8 cellular contexts compared by ENCODE assay signal in the genomic region with DNA sequence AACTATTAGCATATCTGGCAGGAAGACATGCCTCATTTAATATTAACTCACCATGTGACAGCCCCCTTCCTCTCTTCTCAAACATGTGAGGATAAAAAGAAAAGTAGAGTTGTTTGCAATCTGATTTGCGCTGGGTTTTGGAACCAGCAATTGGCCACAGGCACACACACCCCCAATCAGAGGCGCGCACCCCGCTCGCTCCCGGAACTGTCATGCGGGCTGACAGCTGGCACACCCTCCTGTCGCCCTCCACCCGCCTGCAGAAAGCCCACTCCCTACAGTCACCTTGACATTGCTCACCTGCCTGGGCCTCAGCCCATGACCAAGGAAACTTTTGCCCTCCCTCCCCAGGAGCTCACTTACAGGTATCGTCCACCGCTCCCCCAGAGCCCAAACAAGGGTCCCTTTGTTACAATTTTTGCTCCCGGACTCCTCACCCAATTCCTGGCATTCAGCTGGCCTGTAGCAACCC. TPM values are rescaled to one million over a fixed set of nuclear protein-coding genes. Genes with fewer than 3 reads are reported as not detected.
DNase-seq lines count a peak whose midpoint lies in the region; ATAC-seq and TF ChIP-seq lines count a peak whose summit lies in the region.

No MANE protein-coding gene starts in this region.

- CTCF ChIA-PET in CD4-positive, alpha-beta memory T cell (lab: Charles Lee; ENCODE audit: partially characterized antibody) = no interaction called here

- peaks cover 26 to 30% of the 10 kb centered on the region in 2 donors for H3K27me3 Mint-ChIP-seq in CD4-positive, alpha-beta memory T cell
- peaks cover 55% of the 10 kb centered on the region for H3K27me3 Mint-ChIP-seq in activated T-helper 2 cell treated with anti-CD3 and anti-CD28 coated beads, Interferon-gamma antibody, Interleukin-2, Interleukin-4, amounts not matched to agents 10 μg/mL and 5 μg/mL and 100 μg/mL, durations not matched to agents 14 hours and 24 hours and 36 hours (ENCODE audit: low read depth)
- no peaks in the 10 kb centered on the region for H3K27me3 Mint-ChIP-seq in progenitor cell of endocrine pancreas

- H3K36me3 ChIP-seq in CD4-positive, alpha-beta memory T cell (ENCODE audit: insufficient read depth, low read length) = no peaks in the 10 kb centered on the region
- H3K36me3 ChIP-seq in MG63 = no peaks in the 10 kb centered on the region
- no peaks in the 10 kb centered on the region for H3K36me3 ChIP-seq in right atrium auricular region

- ATAC-seq in HG02759 (IDR thresholded peaks at IDR 0.05; ENCODE audit: unreplicated experiment) (no peak), GM19023 (IDR thresholded peaks at IDR 0.05; ENCODE audit: unreplicated experiment) (no peak)

- peak overlapping the region; percentile 40 to 83 (median 71) for H3K4me3 Mint-ChIP-seq in CD4-positive, alpha-beta memory T cell
- H3K4me3 Mint-ChIP-seq in activated T-helper 2 cell treated with anti-CD3 and anti-CD28 coated beads, Interferon-gamma antibody, Interleukin-2, Interleukin-4, amounts not matched to agents 10 μg/mL and 5 μg/mL and 100 μg/mL, durations not matched to agents 14 hours and 24 hours and 36 hours (ENCODE audit: low read depth) = peak overlapping the region; percentile 22
- peak overlapping the region; percentile 94 for H3K4me3 Mint-ChIP-seq in progenitor cell of endocrine pancreas (ENCODE audit: low read depth)

- POLR2A ChIA-PET in CD4-positive, alpha-beta memory T cell (lab: Charles Lee; ENCODE audit: partially characterized antibody) = no interaction called here

- no peaks in the 10 kb centered on the region for H3K9me3 ChIP-seq in CD4-positive, alpha-beta memory T cell (ENCODE audit: control insufficient read depth in 1 of 2, low read length in 2 of 2)
- H3K9me3 ChIP-seq in MG63 (no peaks in the 10 kb centered on the region), right atrium auricular region (no peaks in the 10 kb centered on the region)

- H3K4me3 ChIP-seq in CD4-positive, alpha-beta memory T cell (ENCODE audit: low read length in 2 of 2) = no peak overlapping the region
- peak overlapping the region; percentile 89 for H3K4me3 ChIP-seq in MG63
- H3K4me3 ChIP-seq in right atrium auricular region = peak overlapping the region; percentile 81 to 83

- H3K27ac ChIP-seq in CD4-positive, alpha-beta memory T cell (ENCODE audit: low read depth, low read length) = no peak overlapping the region
- peak overlapping the region; percentile 95 to 96 for H3K27ac ChIP-seq in right atrium auricular region

- intact Hi-C loops in CD4-positive, alpha-beta memory T cell (cut with micrococcal nuclease) = no loop called here
- intact Hi-C loops in activated T-helper 2 cell treated with anti-CD3 and anti-CD28 coated beads, Interferon-gamma antibody, Interleukin-2, Interleukin-4, amounts not matched to agents 10 μg/mL and 5 μg/mL and 100 μg/mL, durations not matched to agents 14 hours and 24 hours and 36 hours (cut with micrococcal nuclease) = loop anchor here (5.0 kb wide), 1 partner anchor 72 kb away; no protein-coding TSS in a partner anchor

- no peak for TF ChIP-seq CTCF in right atrium auricular region (IDR thresholded peaks at IDR 0.05)
- TF ChIP-seq CTCF in progenitor cell of endocrine pancreas (IDR thresholded peaks at IDR 0.05; ENCODE audit: unreplicated experiment) = no peak

- no peaks in the 10 kb centered on the region for H3K4me1 ChIP-seq in CD4-positive, alpha-beta memory T cell (ENCODE audit: insufficient read depth, low read length)
- H3K4me1 ChIP-seq in right atrium auricular region = peaks cover 0 to 3% of the 10 kb centered on the region in 2 donors

- no peaks in the 10 kb centered on the region for H3K36me3 Mint-ChIP-seq in CD4-positive, alpha-beta memory T cell
- no peaks in the 10 kb centered on the region for H3K36me3 Mint-ChIP-seq in activated T-helper 2 cell treated with anti-CD3 and anti-CD28 coated beads, Interferon-gamma antibody, Interleukin-2, Interleukin-4, amounts not matched to agents 10 μg/mL and 5 μg/mL and 100 μg/mL, durations not matched to agents 14 hours and 24 hours and 36 hours (ENCODE audit: low read depth)
- H3K36me3 Mint-ChIP-seq in progenitor cell of endocrine pancreas (ENCODE audit: insufficient read depth) = peaks cover 2% of the 10 kb centered on the region

- no peak overlapping the region for H3K27ac Mint-ChIP-seq in CD4-positive, alpha-beta memory T cell
- no peak overlapping the region for H3K27ac Mint-ChIP-seq in activated T-helper 2 cell treated with anti-CD3 and anti-CD28 coated beads, Interferon-gamma antibody, Interleukin-2, Interleukin-4, amounts not matched to agents 10 μg/mL and 5 μg/mL and 100 μg/mL, durations not matched to agents 14 hours and 24 hours and 36 hours
- H3K27ac Mint-ChIP-seq in progenitor cell of endocrine pancreas = peak overlapping the region; percentile 98

- peaks cover 5 to 9% (median 6%) of the 10 kb centered on the region in 4 donors for H3K4me1 Mint-ChIP-seq in CD4-positive, alpha-beta memory T cell
- peaks cover 5% of the 10 kb centered on the region for H3K4me1 Mint-ChIP-seq in activated T-helper 2 cell treated with anti-CD3 and anti-CD28 coated beads, Interferon-gamma antibody, Interleukin-2, Interleukin-4, amounts not matched to agents 10 μg/mL and 5 μg/mL and 100 μg/mL, durations not matched to agents 14 hours and 24 hours and 36 hours (ENCODE audit: low read depth)
- peaks cover 40% of the 10 kb centered on the region for H3K4me1 Mint-ChIP-seq in progenitor cell of endocrine pancreas (ENCODE audit: low read depth)

- peaks cover 0 to 3% (median 0%) of the 10 kb centered on the region in 8 donors for H3K9me3 Mint-ChIP-seq in CD4-positive, alpha-beta memory T cell
- no peaks in the 10 kb centered on the region for H3K9me3 Mint-ChIP-seq in activated T-helper 2 cell treated with anti-CD3 and anti-CD28 coated beads, Interferon-gamma antibody, Interleukin-2, Interleukin-4, amounts not matched to agents 10 μg/mL and 5 μg/mL and 100 μg/mL, durations not matched to agents 14 hours and 24 hours and 36 hours
- no peaks in the 10 kb centered on the region for H3K9me3 Mint-ChIP-seq in progenitor cell of endocrine pancreas (ENCODE audit: low read depth)

- H3K27me3 ChIP-seq in CD4-positive, alpha-beta memory T cell (ENCODE audit: insufficient read depth, low read length) = no peaks in the 10 kb centered on the region
- H3K27me3 ChIP-seq in MG63 (no peaks in the 10 kb centered on the region), right atrium auricular region (no peaks in the 10 kb centered on the region)

- DNase-seq in CD4-positive, alpha-beta memory T cell = no peak
- peak; percentile 36 for DNase-seq in MG63
- DNase-seq in activated T-helper 2 cell treated with anti-CD3 and anti-CD28 coated beads, Interferon-gamma antibody, Interleukin-2, Interleukin-4, amounts not matched to agents 10 μg/mL and 5 μg/mL and 100 μg/mL, durations not matched to agents 14 hours and 24 hours and 36 hours (ENCODE audit: low spot score) = no peak
- DNase-seq in right atrium auricular region (ENCODE audit: low spot score) = no peak
- peak; percentile 19 for DNase-seq in progenitor cell of endocrine pancreas (ENCODE audit: low spot score, unreplicated experiment)
- DNase-seq in KG1 (lab: John Stamatoyannopoulos, UW) = no peak

RNA-seq across cellular contexts. Expression of a gene that starts 1.1 kb away (rescaled TPM):
- not detected for total RNA-seq in CD4-positive, alpha-beta memory T cell
- polyA plus RNA-seq in CD4-positive, alpha-beta memory T cell = under 1 TPM in 1 of 2 donors, not detected in 1; 0.42 TPM
- total RNA-seq in MG63 (2014; rRNA removed; shearing (Covaris generic); ENCODE audit: low replicate concordance) = 0.89 and 21.0 TPM in 2 replicates
- total RNA-seq in activated T-helper 2 cell treated with anti-CD3 and anti-CD28 coated beads, Interferon-gamma antibody, Interleukin-2, Interleukin-4, amounts not matched to agents 10 μg/mL and 5 μg/mL and 100 μg/mL, durations not matched to agents 14 hours and 24 hours and 36 hours = 0.11 and 0.14 TPM in 2 replicates
- 10 to 100 TPM; 14.9 to 21.1 TPM for total RNA-seq in right atrium auricular region
- total RNA-seq in progenitor cell of endocrine pancreas = 69.7 and 80.9 TPM in 2 replicates

Comparison
In these comparisons a context has a peak if more than half of its experiments do, and no peak if none do; other contexts are left out.
1. DNase-seq: peak in MG63 (single experiment) and progenitor cell of endocrine pancreas (single experiment); none in CD4-positive, alpha-beta memory T cell (0 of 5), activated T-helper 2 cell treated with anti-CD3 and anti-CD28 coated beads, Interferon-gamma antibody, Interleukin-2, Interleukin-4, amounts not matched to agents 10 μg/mL and 5 μg/mL and 100 μg/mL, durations not matched to agents 14 hours and 24 hours and 36 hours (single experiment), right atrium auricular region (single experiment) and KG1 (single experiment).
2. H3K4me3 ChIP-seq: peak in MG63 (single experiment) and right atrium auricular region (2 of 2); none in CD4-positive, alpha-beta memory T cell (0 of 2).
3. H3K4me3 Mint-ChIP-seq: peak in every context shown above with its lines; median percentile 94 in progenitor cell of endocrine pancreas; 71 in CD4-positive, alpha-beta memory T cell; 22 in activated T-helper 2 cell treated with anti-CD3 and anti-CD28 coated beads, Interferon-gamma antibody, Interleukin-2, Interleukin-4, amounts not matched to agents 10 μg/mL and 5 μg/mL and 100 μg/mL, durations not matched to agents 14 hours and 24 hours and 36 hours.